ENCODE assay signal across 20 cellular contexts in the genomic region with DNA sequence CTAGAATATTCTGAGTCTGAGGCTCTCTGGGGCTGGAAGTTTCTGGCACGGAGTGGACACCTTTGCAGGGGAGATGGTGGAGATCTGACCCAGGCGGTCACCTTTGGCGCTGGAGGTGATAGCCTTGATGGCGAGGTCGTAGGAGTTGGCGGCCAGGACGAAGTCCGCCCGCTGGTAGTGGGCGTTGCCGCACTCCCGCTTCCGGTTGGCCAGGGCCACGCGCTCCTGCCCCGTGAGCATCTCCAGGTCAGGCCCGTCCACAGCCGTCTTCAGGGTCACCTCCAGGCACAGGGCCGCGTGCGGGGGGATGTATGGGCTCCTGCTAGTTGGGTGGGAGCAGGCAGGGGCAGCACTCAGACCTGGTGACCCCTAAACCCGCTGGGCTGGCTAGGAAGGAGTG. TPM values are rescaled to one million over a fixed set of nuclear protein-coding genes. Genes with fewer than 3 reads are reported as not detected.
DNase-seq lines count a peak whose midpoint lies in the region; ATAC-seq, FAIRE-seq and TF ChIP-seq lines count a peak whose summit lies in the region.
"Had no signal": no experiment of that assay in that cellular context is flagged by ENCODE, and none has a peak within 500 bp of the region (broad histone marks: within the 10 kb centered on the region; RNA-seq: fewer than 3 reads in every experiment).

No MANE protein-coding gene starts in this region.

- H3K36me3 Mint-ChIP-seq in neural crest cell (ENCODE audit: low read depth) = peaks cover 5% of the 10 kb centered on the region

- H3K79me2 ChIP-seq in HepG2 (ENCODE audit: insufficient read depth, low read length) = peaks cover 9% of the 10 kb centered on the region

- TF ChIP-seq CTCF in VCaP (conservative IDR thresholded peaks at IDR 0.05) = no peak
- no peak for TF ChIP-seq CTCF in HepG2 (CRISPR knock-in tag; IDR thresholded peaks at IDR 0.05)
- no peak for TF ChIP-seq CTCF in neural crest cell (conservative IDR thresholded peaks at IDR 0.05)

- H3K4me1 Mint-ChIP-seq in neural crest cell = peaks cover 8% of the 10 kb centered on the region

- peak; percentile 37 for DNase-seq in H7
- no peak for DNase-seq in HepG2 (ENCODE audit: low spot score)
- DNase-seq in neural crest cell (ENCODE audit: low read depth, low spot score) = no peak
- no peak for DNase-seq in activated CD4-positive, alpha-beta T cell treated with anti-CD3 and anti-CD28 coated beads, Interleukin-2, amount 50 U/mL, for 4 hours
- no peak for DNase-seq in activated CD8-positive, alpha-beta memory T cell treated with anti-CD3 and anti-CD28 coated beads, Interleukin-2, amount 50 U/mL, for 4 hours
- DNase-seq: AML-193; Calu3; CD4-positive, alpha-beta memory T cell; DMS79 treated with DMSO at 0.1 percent for 48 hours; GF-D8; GOT3; H9; KG1 had no signal

- peak overlapping the region; percentile 24; the same call in 1 of the 2 replicates for H3K27ac ChIP-seq in VCaP
- H3K27ac ChIP-seq in HepG2 (ENCODE audit: extremely low read length, insufficient read depth, low read length) = no peak overlapping the region
- H3K27ac ChIP-seq: C4-2B, HL-60 had no signal

- no peak overlapping the region for H3K9ac ChIP-seq in HepG2 (ENCODE audit: insufficient read depth, low read depth, low read length)

- WGBS in HepG2 (ENCODE audit: low lambda C conversion rate) = 94% methylated on average over 7 of the region's 22 CpGs

- intact Hi-C loops in HepG2 (cut with micrococcal nuclease; ENCODE audit: unreplicated experiment) = no loop called here

- ATAC-seq in HepG2 (peak; percentile 21; the same call in 1 of the 3 replicates), HG03025 (IDR thresholded peaks at IDR 0.05; ENCODE audit: low FRiP score, unreplicated experiment) (no peak), HG02938 (IDR thresholded peaks at IDR 0.05; ENCODE audit: unreplicated experiment) (no peak)

- POLR2A ChIA-PET in HepG2 (lab: Yijun Ruan, JAX) = no interaction called here

- no TSS peak for BruUV-seq in HepG2 (replicated peaks; lab: Mats Ljungman, UMichigan)

- H3K4me3 ChIP-seq in H7 (ENCODE audit: insufficient read depth, low read depth, low read length) (no peak overlapping the region), HepG2 (replicated peaks in 1 of 3; ENCODE audit: insufficient read depth in 1 of 3, low read depth in 2 of 3, low read length in 3 of 3) (no peak overlapping the region)

- no peaks in the 10 kb centered on the region for H4K20me1 ChIP-seq in HepG2 (ENCODE audit: insufficient read depth, low read length)

- no peak for FAIRE-seq in HepG2 (lab: Jason Lieb, UNC)
- FAIRE-seq: A204.1 had no signal

- CTCF ChIA-PET in HepG2 (lab: Yijun Ruan, JAX; ENCODE audit: low intra/inter-chr PET ratio, low total read pairs) = no interaction called here

- TF ChIP-seq EP300 in HepG2 (IDR thresholded peaks at IDR 0.05; ENCODE audit: low read depth in 2 of 2, low read length in 2 of 2) = no peak
- no peak for TF ChIP-seq EP300 in HepG2 (CRISPR knock-in tag; IDR thresholded peaks at IDR 0.05; ENCODE audit: borderline replicate concordance)

- H3K27me3 ChIP-seq in H7 (ENCODE audit: control insufficient read depth, insufficient read depth, low read length) = no peaks in the 10 kb centered on the region
- H3K27me3 ChIP-seq in HepG2 (ENCODE audit: control insufficient read depth in 1 of 2, insufficient read depth in 2 of 2, low read length in 2 of 2) = no peaks in the 10 kb centered on the region; a peak in 1 of 5 replicates

- TF ChIP-seq RAD21 in HepG2 (CRISPR knock-in tag; IDR thresholded peaks at IDR 0.05) = no peak

- H3K4me3 Mint-ChIP-seq in neural crest cell = peak overlapping the region; percentile 64
- H3K4me3 Mint-ChIP-seq: H9 had no signal

- peaks cover 10% of the 10 kb centered on the region; the same call in 1 of the 2 replicates for H3K4me1 ChIP-seq in HepG2 (ENCODE audit: insufficient read depth, low read length)

- peaks cover 31% of the 10 kb centered on the region for H3K36me3 ChIP-seq in H7 (replicated peaks; ENCODE audit: control insufficient read depth, insufficient read depth, low read length)
- H3K36me3 ChIP-seq in HepG2 (replicated peaks in 1 of 2; ENCODE audit: control insufficient read depth in 1 of 2, insufficient read depth in 2 of 2, low read length in 2 of 2) = peaks cover 5 to 26% of the 10 kb centered on the region in 2 experiments

- H3K27me3 Mint-ChIP-seq in neural crest cell (ENCODE audit: low read depth) = no peaks in the 10 kb centered on the region
- H3K27me3 Mint-ChIP-seq: CD4-positive, alpha-beta memory T cell; IgD-negative memory B cell had no signal

- in situ Hi-C loops in HepG2 (cut with HindIII; ENCODE audit: extremely low pct_ligation_motif_present, low pct_unique_long_range_greater_than_20kb) = no loop called here

- H3K4me2 ChIP-seq in HepG2 (ENCODE audit: low read depth, low read length) = no peak overlapping the region

- H3K9me3 ChIP-seq in HepG2 (ENCODE audit: low read length) = no peaks in the 10 kb centered on the region

- H2AFZ ChIP-seq in HepG2 (ENCODE audit: low read length) = no peak overlapping the region

- H3K9me3 Mint-ChIP-seq in neural crest cell = no peaks in the 10 kb centered on the region
- H3K9me3 Mint-ChIP-seq: CD4-positive, alpha-beta memory T cell; H9; IgD-negative memory B cell had no signal

- H3K27ac Mint-ChIP-seq in neural crest cell (ENCODE audit: unreplicated experiment) = no peak overlapping the region
- H3K27ac Mint-ChIP-seq: H9, IgD-negative memory B cell had no signal

- TF ChIP-seq POLR2A in HepG2 (IDR thresholded peaks at IDR 0.05; ENCODE audit: insufficient read depth in 1 of 2, low read depth in 2 of 2, low read length in 2 of 2) = no peak

RNA-seq across cellular contexts. Expression of a gene that starts 5.3 kb away (rescaled TPM):
- total RNA-seq in H7 (2014; rRNA removed; shearing (Covaris generic)) = 446 and 481 TPM in 2 replicates
- total RNA-seq in HepG2 (2016; rRNA removed; fragmentation: Illumina TruSeq; extraction: Trizol) (75.1 and 81.7 TPM in 2 replicates), neural crest cell (173 and 175 TPM in 2 replicates)
- 75.9 and 83.0 TPM in 2 replicates for total RNA-seq in HepG2 (2016; cell fraction: cytosol; rRNA removed; fragmentation: Illumina TruSeq; extraction: Trizol; ENCODE audit: low read depth)
- total RNA-seq in HepG2 (2016; cell fraction: insoluble cytoplasmic fraction; rRNA removed; fragmentation: Illumina TruSeq; extraction: Trizol) = 78.1 and 87.6 TPM in 2 replicates
- 92.2 and 111 TPM in 2 replicates for total RNA-seq in HepG2 (2016; cell fraction: membrane; rRNA removed; fragmentation: Illumina TruSeq; extraction: Trizol)
- 32.7 and 42.9 TPM in 2 replicates for total RNA-seq in HepG2 (2016; cell fraction: nucleus; rRNA removed; fragmentation: Illumina TruSeq; extraction: Trizol)
- polyA plus RNA-seq in HepG2 (2011; rRNA removed) = 93.9 and 135 TPM in 2 replicates
- polyA plus RNA-seq in HepG2 (2011; cell fraction: cytosol; rRNA removed) = 101 and 179 TPM in 2 replicates
- polyA plus RNA-seq in HepG2 (2011; cell fraction: nucleus; rRNA removed) = 159 and 173 TPM in 2 replicates
- 93.8 and 130 TPM in 2 replicates for polyA plus RNA-seq in HepG2 (2012)
- polyA plus RNA-seq in HepG2 (2016; cell fraction: cytosol; fragmentation: Illumina TruSeq; extraction: Trizol; ENCODE audit: low read depth) = 84.6 and 95.1 TPM in 2 replicates
- polyA plus RNA-seq in HepG2 (2016; cell fraction: insoluble cytoplasmic fraction; fragmentation: Illumina TruSeq; extraction: Trizol; ENCODE audit: low read depth) = 107 and 111 TPM in 2 replicates
- polyA plus RNA-seq in HepG2 (2016; cell fraction: membrane; fragmentation: Illumina TruSeq; extraction: Trizol; ENCODE audit: low read depth) = 117 and 126 TPM in 2 replicates
- polyA plus RNA-seq in HepG2 (2016; cell fraction: nucleus; fragmentation: Illumina TruSeq; extraction: Trizol; ENCODE audit: insufficient read depth, low read depth) = 80.5 and 87.9 TPM in 2 replicates
- polyA minus RNA-seq in HepG2 (2011; rRNA and poly(A)+ RNA removed; ENCODE audit: low replicate concordance) = 96.9 and 151 TPM in 2 replicates
- 63.3 and 77.3 TPM in 2 replicates for polyA minus RNA-seq in HepG2 (2011; cell fraction: cytosol; rRNA and poly(A)+ RNA removed)
- 16.6 and 20.1 TPM in 2 replicates for polyA minus RNA-seq in HepG2 (2011; cell fraction: nucleus; rRNA and poly(A)+ RNA removed)

RNA-seq across cellular contexts. Expression of a gene that starts 16.2 kb away (rescaled TPM):
- 16.4 and 17.0 TPM in 2 replicates for total RNA-seq in H7 (2014; rRNA removed; shearing (Covaris generic))
- 3.2 and 3.7 TPM in 2 replicates for total RNA-seq in HepG2 (2016; rRNA removed; fragmentation: Illumina TruSeq; extraction: Trizol)
- 0.71 and 1.1 TPM in 2 replicates for total RNA-seq in HepG2 (2016; cell fraction: cytosol; rRNA removed; fragmentation: Illumina TruSeq; extraction: Trizol; ENCODE audit: low read depth)
- total RNA-seq in HepG2 (2016; cell fraction: insoluble cytoplasmic fraction; rRNA removed; fragmentation: Illumina TruSeq; extraction: Trizol) = 2.7 and 4.1 TPM in 2 replicates
- 2.3 and 2.5 TPM in 2 replicates for total RNA-seq in HepG2 (2016; cell fraction: membrane; rRNA removed; fragmentation: Illumina TruSeq; extraction: Trizol)
- 3.3 and 4.8 TPM in 2 replicates for total RNA-seq in HepG2 (2016; cell fraction: nucleus; rRNA removed; fragmentation: Illumina TruSeq; extraction: Trizol)
- 5.4 and 5.8 TPM in 2 replicates for polyA plus RNA-seq in HepG2 (2011; rRNA removed)
- 3.2 and 4.3 TPM in 2 replicates for polyA plus RNA-seq in HepG2 (2011; cell fraction: cytosol; rRNA removed)
- polyA plus RNA-seq in HepG2 (2011; cell fraction: nucleus; rRNA removed) = 27.1 and 34.7 TPM in 2 replicates
- polyA plus RNA-seq in HepG2 (2012) = 7.1 TPM in 2 replicates
- polyA plus RNA-seq in HepG2 (2016; cell fraction: cytosol; fragmentation: Illumina TruSeq; extraction: Trizol; ENCODE audit: low read depth) = 0.20 and 0.33 TPM in 2 replicates
- polyA plus RNA-seq in HepG2 (2016; cell fraction: insoluble cytoplasmic fraction; fragmentation: Illumina TruSeq; extraction: Trizol; ENCODE audit: low read depth) = 3.1 and 4.0 TPM in 2 replicates
- polyA plus RNA-seq in HepG2 (2016; cell fraction: membrane; fragmentation: Illumina TruSeq; extraction: Trizol; ENCODE audit: low read depth) = 1.0 and 1.1 TPM in 2 replicates
- polyA plus RNA-seq in HepG2 (2016; cell fraction: nucleus; fragmentation: Illumina TruSeq; extraction: Trizol; ENCODE audit: insufficient read depth, low read depth) = 5.1 and 5.2 TPM in 2 replicates
- polyA minus RNA-seq in HepG2 (2011; rRNA and poly(A)+ RNA removed; ENCODE audit: low replicate concordance) = 6.3 and 17.2 TPM in 2 replicates
- 6.0 and 8.8 TPM in 2 replicates for polyA minus RNA-seq in HepG2 (2011; cell fraction: cytosol; rRNA and poly(A)+ RNA removed)
- 12.9 and 14.3 TPM in 2 replicates for polyA minus RNA-seq in HepG2 (2011; cell fraction: nucleus; rRNA and poly(A)+ RNA removed)
- total RNA-seq in neural crest cell = 11.1 and 14.2 TPM in 2 replicates

RNA-seq across cellular contexts. Expression of a gene that starts 19.6 kb away (rescaled TPM):
- 190 and 202 TPM in 2 replicates for total RNA-seq in H7 (2014; rRNA removed; shearing (Covaris generic))
- total RNA-seq in HepG2 (2016; rRNA removed; fragmentation: Illumina TruSeq; extraction: Trizol) (44.6 and 53.1 TPM in 2 replicates), neural crest cell (88.5 and 91.7 TPM in 2 replicates)
- 49.9 and 63.5 TPM in 2 replicates for total RNA-seq in HepG2 (2016; cell fraction: cytosol; rRNA removed; fragmentation: Illumina TruSeq; extraction: Trizol; ENCODE audit: low read depth)
- total RNA-seq in HepG2 (2016; cell fraction: insoluble cytoplasmic fraction; rRNA removed; fragmentation: Illumina TruSeq; extraction: Trizol) = 46.0 and 46.4 TPM in 2 replicates
- 90.1 and 104 TPM in 2 replicates for total RNA-seq in HepG2 (2016; cell fraction: membrane; rRNA removed; fragmentation: Illumina TruSeq; extraction: Trizol)
- 20.4 and 21.0 TPM in 2 replicates for total RNA-seq in HepG2 (2016; cell fraction: nucleus; rRNA removed; fragmentation: Illumina TruSeq; extraction: Trizol)
- 143 and 160 TPM in 2 replicates for polyA plus RNA-seq in HepG2 (2011; rRNA removed)
- polyA plus RNA-seq in HepG2 (2011; cell fraction: cytosol; rRNA removed) = 112 and 130 TPM in 2 replicates
- 122 and 125 TPM in 2 replicates for polyA plus RNA-seq in HepG2 (2011; cell fraction: nucleus; rRNA removed)
- 61.5 and 85.8 TPM in 2 replicates for polyA plus RNA-seq in HepG2 (2012)
- 72.0 and 99.5 TPM in 2 replicates for polyA plus RNA-seq in HepG2 (2016; cell fraction: cytosol; fragmentation: Illumina TruSeq; extraction: Trizol; ENCODE audit: low read depth)
- polyA plus RNA-seq in HepG2 (2016; cell fraction: insoluble cytoplasmic fraction; fragmentation: Illumina TruSeq; extraction: Trizol; ENCODE audit: low read depth) = 68.6 and 76.3 TPM in 2 replicates
- polyA plus RNA-seq in HepG2 (2016; cell fraction: membrane; fragmentation: Illumina TruSeq; extraction: Trizol; ENCODE audit: low read depth) = 121 and 126 TPM in 2 replicates
- polyA plus RNA-seq in HepG2 (2016; cell fraction: nucleus; fragmentation: Illumina TruSeq; extraction: Trizol; ENCODE audit: insufficient read depth, low read depth) = 62.9 and 64.5 TPM in 2 replicates
- polyA minus RNA-seq in HepG2 (2011; rRNA and poly(A)+ RNA removed; ENCODE audit: low replicate concordance) = 73.9 and 103 TPM in 2 replicates
- polyA minus RNA-seq in HepG2 (2011; cell fraction: cytosol; rRNA and poly(A)+ RNA removed) = 43.1 and 52.2 TPM in 2 replicates
- 20.0 and 23.6 TPM in 2 replicates for polyA minus RNA-seq in HepG2 (2011; cell fraction: nucleus; rRNA and poly(A)+ RNA removed)

RNA-seq across cellular contexts. Expression of a gene that starts 33.5 kb away (rescaled TPM):
- total RNA-seq in H7 (2014; rRNA removed; shearing (Covaris generic)) = 1,268 and 1,295 TPM in 2 replicates
- 959 and 1,184 TPM in 2 replicates for total RNA-seq in HepG2 (2016; rRNA removed; fragmentation: Illumina TruSeq; extraction: Trizol)
- total RNA-seq in HepG2 (2016; cell fraction: cytosol; rRNA removed; fragmentation: Illumina TruSeq; extraction: Trizol; ENCODE audit: low read depth) = 1,298 and 1,315 TPM in 2 replicates
- total RNA-seq in HepG2 (2016; cell fraction: insoluble cytoplasmic fraction; rRNA removed; fragmentation: Illumina TruSeq; extraction: Trizol) = 938 and 1,264 TPM in 2 replicates
- total RNA-seq in HepG2 (2016; cell fraction: membrane; rRNA removed; fragmentation: Illumina TruSeq; extraction: Trizol) = 1,565 and 1,724 TPM in 2 replicates
- 276 and 314 TPM in 2 replicates for total RNA-seq in HepG2 (2016; cell fraction: nucleus; rRNA removed; fragmentation: Illumina TruSeq; extraction: Trizol)
- 1,655 and 1,782 TPM in 2 replicates for polyA plus RNA-seq in HepG2 (2011; rRNA removed)
- 2,000 and 3,037 TPM in 2 replicates for polyA plus RNA-seq in HepG2 (2011; cell fraction: cytosol; rRNA removed)
- 482 and 607 TPM in 2 replicates for polyA plus RNA-seq in HepG2 (2011; cell fraction: nucleus; rRNA removed)
- polyA plus RNA-seq in HepG2 (2012) = 1,641 and 1,658 TPM in 2 replicates
- 1,864 and 1,905 TPM in 2 replicates for polyA plus RNA-seq in HepG2 (2016; cell fraction: cytosol; fragmentation: Illumina TruSeq; extraction: Trizol; ENCODE audit: low read depth)
- 1,524 and 1,536 TPM in 2 replicates for polyA plus RNA-seq in HepG2 (2016; cell fraction: insoluble cytoplasmic fraction; fragmentation: Illumina TruSeq; extraction: Trizol; ENCODE audit: low read depth)
- 2,008 and 2,053 TPM in 2 replicates for polyA plus RNA-seq in HepG2 (2016; cell fraction: membrane; fragmentation: Illumina TruSeq; extraction: Trizol; ENCODE audit: low read depth)
- polyA plus RNA-seq in HepG2 (2016; cell fraction: nucleus; fragmentation: Illumina TruSeq; extraction: Trizol; ENCODE audit: insufficient read depth, low read depth) = 658 and 675 TPM in 2 replicates
- 1,990 and 2,943 TPM in 2 replicates for polyA minus RNA-seq in HepG2 (2011; rRNA and poly(A)+ RNA removed; ENCODE audit: low replicate concordance)
- 420 and 430 TPM in 2 replicates for polyA minus RNA-seq in HepG2 (2011; cell fraction: cytosol; rRNA and poly(A)+ RNA removed)
- polyA minus RNA-seq in HepG2 (2011; cell fraction: nucleus; rRNA and poly(A)+ RNA removed) = 113 and 142 TPM in 2 replicates
- 1,081 and 1,137 TPM in 2 replicates for total RNA-seq in neural crest cell

RNA-seq across cellular contexts. Expression of a gene that starts 50.5 kb away (rescaled TPM):
- total RNA-seq in H7 (2014; rRNA removed; shearing (Covaris generic)) = 117 TPM in 2 replicates
- 20.7 and 25.4 TPM in 2 replicates for total RNA-seq in HepG2 (2016; rRNA removed; fragmentation: Illumina TruSeq; extraction: Trizol)
- total RNA-seq in HepG2 (2016; cell fraction: cytosol; rRNA removed; fragmentation: Illumina TruSeq; extraction: Trizol; ENCODE audit: low read depth) = 16.9 and 18.9 TPM in 2 replicates
- 21.8 and 27.1 TPM in 2 replicates for total RNA-seq in HepG2 (2016; cell fraction: insoluble cytoplasmic fraction; rRNA removed; fragmentation: Illumina TruSeq; extraction: Trizol)
- 14.9 and 19.7 TPM in 2 replicates for total RNA-seq in HepG2 (2016; cell fraction: membrane; rRNA removed; fragmentation: Illumina TruSeq; extraction: Trizol)
- 11.7 and 15.7 TPM in 2 replicates for total RNA-seq in HepG2 (2016; cell fraction: nucleus; rRNA removed; fragmentation: Illumina TruSeq; extraction: Trizol)
- 7.5 and 7.6 TPM in 2 replicates for polyA plus RNA-seq in HepG2 (2011; rRNA removed)
- 10.8 and 16.3 TPM in 2 replicates for polyA plus RNA-seq in HepG2 (2011; cell fraction: cytosol; rRNA removed)
- polyA plus RNA-seq in HepG2 (2011; cell fraction: nucleus; rRNA removed) = 39.3 and 40.2 TPM in 2 replicates
- 8.3 and 10.1 TPM in 2 replicates for polyA plus RNA-seq in HepG2 (2012)
- 9.6 and 12.0 TPM in 2 replicates for polyA plus RNA-seq in HepG2 (2016; cell fraction: cytosol; fragmentation: Illumina TruSeq; extraction: Trizol; ENCODE audit: low read depth)
- 11.7 and 12.2 TPM in 2 replicates for polyA plus RNA-seq in HepG2 (2016; cell fraction: insoluble cytoplasmic fraction; fragmentation: Illumina TruSeq; extraction: Trizol; ENCODE audit: low read depth)
- 8.0 and 10.3 TPM in 2 replicates for polyA plus RNA-seq in HepG2 (2016; cell fraction: membrane; fragmentation: Illumina TruSeq; extraction: Trizol; ENCODE audit: low read depth)
- 19.7 and 20.4 TPM in 2 replicates for polyA plus RNA-seq in HepG2 (2016; cell fraction: nucleus; fragmentation: Illumina TruSeq; extraction: Trizol; ENCODE audit: insufficient read depth, low read depth)
- polyA minus RNA-seq in HepG2 (2011; rRNA and poly(A)+ RNA removed; ENCODE audit: low replicate concordance) = 2.0 and 4.9 TPM in 2 replicates
- polyA minus RNA-seq in HepG2 (2011; cell fraction: cytosol; rRNA and poly(A)+ RNA removed) = 2.6 and 2.7 TPM in 2 replicates
- polyA minus RNA-seq in HepG2 (2011; cell fraction: nucleus; rRNA and poly(A)+ RNA removed) = 2.4 and 2.6 TPM in 2 replicates
- total RNA-seq in neural crest cell = 71.8 and 71.9 TPM in 2 replicates
